34 cellular contexts compared by ENCODE assay signal in genomic region chr22:19166421-19166820, GRCh38. TPM values are rescaled to one million over a fixed set of nuclear protein-coding genes. Genes with fewer than 3 reads are reported as not detected.
"Had no signal": no experiment of that assay in that cellular context is flagged by ENCODE, and none has a peak within 500 bp of the region (broad histone marks: within the 10 kb centered on the region; RNA-seq: fewer than 3 reads in every experiment).

No MANE protein-coding gene starts in this region.

- H2AFZ ChIP-seq: neural progenitor cell, parathyroid adenoma had no signal

- H3K4me3 ChIP-seq: neural progenitor cell, ovary, psoas muscle, right lobe of liver, sigmoid colon, suprapubic skin, testis, tibial artery, transverse colon, upper lobe of right lung, uterus had no signal

- H3K27me3 ChIP-seq: ovary, testis had no signal

- H3K27ac Mint-ChIP-seq: naive thymus-derived CD4-positive, alpha-beta T cell; natural killer cell; nephron; neural progenitor cell; progenitor cell of endocrine pancreas; stimulated activated effector memory CD8-positive, alpha-beta T cell treated with anti-CD3 and anti-CD28 coated beads, Interleukin-12 subunit alpha, Interleukin-12 subunit beta, amount 100 ng/mL, for 72 hours; stimulated activated naive CD8-positive, alpha-beta T cell treated with anti-CD3 and anti-CD28 coated beads, Interleukin-15, amount 100 ng/mL, for 72 hours; type B pancreatic cell had no signal

- H3K4me3 Mint-ChIP-seq: naive thymus-derived CD4-positive, alpha-beta T cell; natural killer cell; nephron; stimulated activated effector memory CD8-positive, alpha-beta T cell treated with anti-CD3 and anti-CD28 coated beads, Interleukin-12 subunit alpha, Interleukin-12 subunit beta, amount 100 ng/mL, for 72 hours; stimulated activated naive CD8-positive, alpha-beta T cell treated with anti-CD3 and anti-CD28 coated beads, Interleukin-15, amount 100 ng/mL, for 72 hours; type B pancreatic cell had no signal

- H3K4me2 ChIP-seq: neural progenitor cell had no signal

- H3K9me3 ChIP-seq: neutrophil, ovary, psoas muscle, right lobe of liver, sigmoid colon, suprapubic skin, testis, tibial artery, transverse colon, upper lobe of right lung, uterus had no signal

- H3K9me3 Mint-ChIP-seq: natural killer cell; nephron; stimulated activated effector memory CD8-positive, alpha-beta T cell treated with anti-CD3 and anti-CD28 coated beads, Interleukin-12 subunit alpha, Interleukin-12 subunit beta, amount 100 ng/mL, for 72 hours; stimulated activated naive CD8-positive, alpha-beta T cell treated with anti-CD3 and anti-CD28 coated beads, Interleukin-15, amount 100 ng/mL, for 72 hours; type B pancreatic cell had no signal

- DNase-seq: naive thymus-derived CD4-positive, alpha-beta T cell; natural killer cell; nucleus accumbens; ovary; posterior cingulate gyrus; psoas muscle; right cardiac atrium; right lobe of liver; sigmoid colon; small intestine; stimulated activated CD4-positive, alpha-beta T cell treated with anti-CD3 and anti-CD28 coated beads, Interleukin-15, amount 100 ng/mL, for 24 hours; stimulated activated CD4-positive, alpha-beta T cell treated with anti-CD3 and anti-CD28 coated beads, Interleukin-2, amount 100 ng/mL, for 24 hours; stimulated activated CD4-positive, alpha-beta T cell treated with anti-CD3 and anti-CD28 coated beads, Interleukin-2, amount 100 ng/mL, for 48 hours; stimulated activated CD4-positive, alpha-beta T cell treated with anti-CD3 and anti-CD28 coated beads, Interleukin-4, amount 100 ng/mL, for 24 hours; stimulated activated naive CD4-positive, alpha-beta T cell; stimulated activated naive CD8-positive, alpha-beta T cell treated with anti-CD3 and anti-CD28 coated beads, Interleukin-15, amount 100 ng/mL, for 72 hours; stimulated activated naive CD8-positive, alpha-beta T cell treated with anti-CD3 and anti-CD28 coated beads, Interleukin-15, Interleukin-2, amounts not matched to agents 100 U/mL and 50 U/mL, for 24 hours; substantia nigra; testis; tibial artery; transverse colon; upper lobe of right lung; uterus had no signal

- H3K36me3 ChIP-seq: neural progenitor cell, neutrophil, ovary, right lobe of liver, sigmoid colon, suprapubic skin, tibial artery, transverse colon, upper lobe of right lung, uterus had no signal

- H3K36me3 Mint-ChIP-seq: naive thymus-derived CD4-positive, alpha-beta T cell; natural killer cell; type B pancreatic cell had no signal

- H3K27ac ChIP-seq: neural progenitor cell, neutrophil, ovary, parathyroid adenoma, psoas muscle, right lobe of liver, sigmoid colon, suprapubic skin, testis, tibial artery, transverse colon, upper lobe of right lung, uterus had no signal

- H3K9ac ChIP-seq: neural progenitor cell, parathyroid adenoma had no signal

RNA-seq across cellular contexts. Expression of gene GSC2, which starts 16.3 kb away (rescaled TPM):
- polyA plus RNA-seq: naive thymus-derived CD4-positive, alpha-beta T cell; neural cell; ovary; psoas muscle; right cardiac atrium; sigmoid colon; small intestine; thymus; urinary bladder had no signal

RNA-seq across cellular contexts. Expression of gene TSSK2, which starts 35.3 kb away (rescaled TPM):
- polyA plus RNA-seq: naive thymus-derived CD4-positive, alpha-beta T cell; neural cell had no signal
